ENCODE assay signal across 1 cellular context in the genomic region with DNA sequence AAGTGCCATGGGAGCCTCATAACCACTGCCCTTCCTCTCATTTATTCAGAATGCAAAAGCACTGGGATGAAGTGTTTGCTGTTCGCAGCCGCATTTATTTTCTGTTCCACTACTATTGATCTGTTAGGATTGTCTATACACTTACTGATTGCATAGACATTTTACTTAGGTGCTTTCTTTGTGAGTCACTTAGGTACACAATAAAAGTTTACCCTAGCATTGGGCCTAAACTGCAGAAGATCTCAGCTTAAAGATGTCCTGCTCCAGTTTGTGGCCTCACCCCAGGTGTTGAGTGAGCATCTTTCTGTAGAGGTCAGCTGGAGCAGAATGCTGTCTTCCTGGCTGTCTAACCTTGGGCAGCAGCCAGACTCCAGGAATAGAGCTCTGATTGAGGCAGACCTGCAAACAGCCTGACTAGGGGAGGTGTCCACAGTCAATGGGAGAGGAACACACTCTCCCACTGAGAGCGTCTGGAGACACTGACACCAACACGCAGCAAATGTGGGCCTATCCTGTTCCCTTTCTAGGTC.
TF ChIP-seq lines count a peak whose summit lies in the region.

No MANE protein-coding gene starts in this region.

TF ChIP-seq in HepG2, 621 proteins besides CTCF, POLR2A, EP300 and RAD21 (continued from another document and continues in another):
- TF ChIP-seq ZNF646 (CRISPR knock-in tag; IDR thresholded peaks at IDR 0.05): no peak
- TF ChIP-seq RAD51 (IDR thresholded peaks at IDR 0.05; ENCODE audit: borderline replicate concordance): no peak
- TF ChIP-seq SIN3A (IDR thresholded peaks at IDR 0.05; ENCODE audit: borderline replicate concordance, low read depth, low read length): no peak
- no peak for TF ChIP-seq TMF1 (CRISPR knock-in tag; IDR thresholded peaks at IDR 0.05; ENCODE audit: low read depth)
- TF ChIP-seq AHDC1 (CRISPR knock-in tag; IDR thresholded peaks at IDR 0.05; ENCODE audit: borderline replicate concordance): peak; percentile 98; the same call in 1 of the 2 replicates
- TF ChIP-seq FOXK2 (IDR thresholded peaks at IDR 0.05): no peak
- TF ChIP-seq SMYD3 (CRISPR knock-in tag; IDR thresholded peaks at IDR 0.05): no peak
- TF ChIP-seq SRY (CRISPR knock-in tag; IDR thresholded peaks at IDR 0.05): no peak
- TF ChIP-seq ZNF563 (CRISPR knock-in tag; IDR thresholded peaks at IDR 0.05): no peak
- peak; percentile 53 for TF ChIP-seq ZNF614 (CRISPR knock-in tag; IDR thresholded peaks at IDR 0.05; ENCODE audit: borderline replicate concordance)
- no peak for TF ChIP-seq GMEB1 (CRISPR knock-in tag; IDR thresholded peaks at IDR 0.05; ENCODE audit: borderline replicate concordance)
- TF ChIP-seq ATRX (CRISPR knock-in tag; IDR thresholded peaks at IDR 0.05; ENCODE audit: borderline replicate concordance): no peak
- no peak for TF ChIP-seq ZNF343 (CRISPR knock-in tag; IDR thresholded peaks at IDR 0.05)
- TF ChIP-seq, protein P1, sequence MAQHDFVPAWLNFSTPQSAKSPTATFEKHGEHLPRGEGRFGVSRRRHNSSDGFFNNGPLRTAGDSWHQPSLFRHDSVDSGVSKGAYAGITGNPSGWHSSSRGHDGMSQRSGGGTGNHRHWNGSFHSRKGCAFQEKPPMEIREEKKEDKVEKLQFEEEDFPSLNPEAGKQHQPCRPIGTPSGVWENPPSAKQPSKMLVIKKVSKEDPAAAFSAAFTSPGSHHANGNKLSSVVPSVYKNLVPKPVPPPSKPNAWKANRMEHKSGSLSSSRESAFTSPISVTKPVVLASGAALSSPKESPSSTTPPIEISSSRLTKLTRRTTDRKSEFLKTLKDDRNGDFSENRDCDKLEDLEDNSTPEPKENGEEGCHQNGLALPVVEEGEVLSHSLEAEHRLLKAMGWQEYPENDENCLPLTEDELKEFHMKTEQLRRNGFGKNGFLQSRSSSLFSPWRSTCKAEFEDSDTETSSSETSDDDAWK (CRISPR knock-in tag; IDR thresholded peaks at IDR 0.05): no peak
- TF ChIP-seq, protein P2, sequence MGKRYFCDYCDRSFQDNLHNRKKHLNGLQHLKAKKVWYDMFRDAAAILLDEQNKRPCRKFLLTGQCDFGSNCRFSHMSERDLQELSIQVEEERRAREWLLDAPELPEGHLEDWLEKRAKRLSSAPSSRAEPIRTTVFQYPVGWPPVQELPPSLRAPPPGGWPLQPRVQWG (CRISPR knock-in tag; IDR thresholded peaks at IDR 0.05; ENCODE audit: borderline replicate concordance, low read depth): no peak
- TF ChIP-seq, protein P3, sequence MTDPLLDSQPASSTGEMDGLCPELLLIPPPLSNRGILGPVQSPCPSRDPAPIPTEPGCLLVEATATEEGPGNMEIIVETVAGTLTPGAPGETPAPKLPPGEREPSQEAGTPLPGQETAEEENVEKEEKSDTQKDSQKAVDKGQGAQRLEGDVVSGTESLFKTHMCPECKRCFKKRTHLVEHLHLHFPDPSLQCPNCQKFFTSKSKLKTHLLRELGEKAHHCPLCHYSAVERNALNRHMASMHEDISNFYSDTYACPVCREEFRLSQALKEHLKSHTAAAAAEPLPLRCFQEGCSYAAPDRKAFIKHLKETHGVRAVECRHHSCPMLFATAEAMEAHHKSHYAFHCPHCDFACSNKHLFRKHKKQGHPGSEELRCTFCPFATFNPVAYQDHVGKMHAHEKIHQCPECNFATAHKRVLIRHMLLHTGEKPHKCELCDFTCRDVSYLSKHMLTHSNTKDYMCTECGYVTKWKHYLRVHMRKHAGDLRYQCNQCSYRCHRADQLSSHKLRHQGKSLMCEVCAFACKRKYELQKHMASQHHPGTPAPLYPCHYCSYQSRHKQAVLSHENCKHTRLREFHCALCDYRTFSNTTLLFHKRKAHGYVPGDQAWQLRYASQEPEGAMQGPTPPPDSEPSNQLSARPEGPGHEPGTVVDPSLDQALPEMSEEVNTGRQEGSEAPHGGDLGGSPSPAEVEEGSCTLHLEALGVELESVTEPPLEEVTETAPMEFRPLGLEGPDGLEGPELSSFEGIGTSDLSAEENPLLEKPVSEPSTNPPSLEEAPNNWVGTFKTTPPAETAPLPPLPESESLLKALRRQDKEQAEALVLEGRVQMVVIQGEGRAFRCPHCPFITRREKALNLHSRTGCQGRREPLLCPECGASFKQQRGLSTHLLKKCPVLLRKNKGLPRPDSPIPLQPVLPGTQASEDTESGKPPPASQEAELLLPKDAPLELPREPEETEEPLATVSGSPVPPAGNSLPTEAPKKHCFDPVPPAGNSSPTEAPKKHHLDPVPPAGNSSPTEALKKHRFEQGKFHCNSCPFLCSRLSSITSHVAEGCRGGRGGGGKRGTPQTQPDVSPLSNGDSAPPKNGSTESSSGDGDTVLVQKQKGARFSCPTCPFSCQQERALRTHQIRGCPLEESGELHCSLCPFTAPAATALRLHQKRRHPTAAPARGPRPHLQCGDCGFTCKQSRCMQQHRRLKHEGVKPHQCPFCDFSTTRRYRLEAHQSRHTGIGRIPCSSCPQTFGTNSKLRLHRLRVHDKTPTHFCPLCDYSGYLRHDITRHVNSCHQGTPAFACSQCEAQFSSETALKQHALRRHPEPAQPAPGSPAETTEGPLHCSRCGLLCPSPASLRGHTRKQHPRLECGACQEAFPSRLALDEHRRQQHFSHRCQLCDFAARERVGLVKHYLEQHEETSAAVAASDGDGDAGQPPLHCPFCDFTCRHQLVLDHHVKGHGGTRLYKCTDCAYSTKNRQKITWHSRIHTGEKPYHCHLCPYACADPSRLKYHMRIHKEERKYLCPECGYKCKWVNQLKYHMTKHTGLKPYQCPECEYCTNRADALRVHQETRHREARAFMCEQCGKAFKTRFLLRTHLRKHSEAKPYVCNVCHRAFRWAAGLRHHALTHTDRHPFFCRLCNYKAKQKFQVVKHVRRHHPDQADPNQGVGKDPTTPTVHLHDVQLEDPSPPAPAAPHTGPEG (CRISPR knock-in tag; IDR thresholded peaks at IDR 0.05): peak; percentile 61; the same call in 1 of the 2 replicates
- TF ChIP-seq MXD3 (CRISPR knock-in tag; IDR thresholded peaks at IDR 0.05): no peak
- TF ChIP-seq THAP8 (CRISPR knock-in tag; IDR thresholded peaks at IDR 0.05; ENCODE audit: borderline replicate concordance): no peak
- TF ChIP-seq ZNF780A (CRISPR knock-in tag; IDR thresholded peaks at IDR 0.05): no peak
- TF ChIP-seq ZBTB38 (CRISPR knock-in tag; IDR thresholded peaks at IDR 0.05): no peak
- TF ChIP-seq GFI1 (CRISPR knock-in tag; IDR thresholded peaks at IDR 0.05; ENCODE audit: borderline replicate concordance): peak; percentile 86
- TF ChIP-seq ZNF713 (CRISPR knock-in tag; IDR thresholded peaks at IDR 0.05): no peak
- no peak for TF ChIP-seq MLLT10 (CRISPR knock-in tag; IDR thresholded peaks at IDR 0.05)
- TF ChIP-seq, protein P4, sequence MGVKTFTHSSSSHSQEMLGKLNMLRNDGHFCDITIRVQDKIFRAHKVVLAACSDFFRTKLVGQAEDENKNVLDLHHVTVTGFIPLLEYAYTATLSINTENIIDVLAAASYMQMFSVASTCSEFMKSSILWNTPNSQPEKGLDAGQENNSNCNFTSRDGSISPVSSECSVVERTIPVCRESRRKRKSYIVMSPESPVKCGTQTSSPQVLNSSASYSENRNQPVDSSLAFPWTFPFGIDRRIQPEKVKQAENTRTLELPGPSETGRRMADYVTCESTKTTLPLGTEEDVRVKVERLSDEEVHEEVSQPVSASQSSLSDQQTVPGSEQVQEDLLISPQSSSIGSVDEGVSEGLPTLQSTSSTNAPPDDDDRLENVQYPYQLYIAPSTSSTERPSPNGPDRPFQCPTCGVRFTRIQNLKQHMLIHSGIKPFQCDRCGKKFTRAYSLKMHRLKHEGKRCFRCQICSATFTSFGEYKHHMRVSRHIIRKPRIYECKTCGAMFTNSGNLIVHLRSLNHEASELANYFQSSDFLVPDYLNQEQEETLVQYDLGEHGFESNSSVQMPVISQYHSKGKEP (CRISPR knock-in tag; IDR thresholded peaks at IDR 0.05): no peak
- no peak for TF ChIP-seq HOXA9 (CRISPR knock-in tag; IDR thresholded peaks at IDR 0.05; ENCODE audit: borderline replicate concordance)
- TF ChIP-seq FOXP1 (IDR thresholded peaks at IDR 0.05): peak; percentile 54; the same call in 1 of the 2 replicates
- peak; percentile 94 for TF ChIP-seq FOXP1 (CRISPR knock-in tag; IDR thresholded peaks at IDR 0.05)
